ENCODE assay signal across 9 cellular contexts in genomic region chrX:115226929-115227328, GRCh38. TPM values are rescaled to one million over a fixed set of nuclear protein-coding genes. Genes with fewer than 3 reads are reported as not detected.
DNase-seq lines count a peak whose midpoint lies in the region; ATAC-seq and TF ChIP-seq lines count a peak whose summit lies in the region.
"Had no signal": no experiment of that assay in that cellular context is flagged by ENCODE, and none has a peak within 500 bp of the region (broad histone marks: within the 10 kb centered on the region; RNA-seq: fewer than 3 reads in every experiment).

No MANE protein-coding gene starts in this region.

- intact Hi-C loops in HCT116 (cut with micrococcal nuclease): loop anchor here (2.0 to 5.0 kb wide), 2 partner anchors 416 to 465 kb away; no protein-coding TSS in a partner anchor
- intact Hi-C loops in activated T-helper 1 cell treated with anti-CD3 and anti-CD28 coated beads, Interleukin-12 subunit alpha, Interleukin-12 subunit beta, Interleukin-2, Interleukin-4 antibody, amounts not matched to agents 30 ng/mL and 10 ng/mL and 1 ng/mL, durations not matched to agents 14 hours and 24 hours and 36 hours (cut with micrococcal nuclease): no loop called here

- peak; percentile 29 for DNase-seq in COR-L47 (lab: John Stamatoyannopoulos, UW)
- DNase-seq in HCT116 (ENCODE audit: low read depth, low spot score): peak; percentile 34
- peak; percentile 56 for DNase-seq in RKO (ENCODE audit: low spot score)
- peak; percentile 44 for DNase-seq in iPS-NIHi7 (ENCODE audit: extremely low spot score)
- no peak for DNase-seq in effector CD4-positive, alpha-beta T cell
- no peak for DNase-seq in activated T-helper 1 cell treated with anti-CD3 and anti-CD28 coated beads, Interleukin-12 subunit alpha, Interleukin-12 subunit beta, Interleukin-2, Interleukin-4 antibody, amounts not matched to agents 30 ng/mL and 10 ng/mL and 1 ng/mL, durations not matched to agents 14 hours and 24 hours and 36 hours (ENCODE audit: low spot score)
- no peak for DNase-seq in activated CD4-positive, alpha-beta T cell treated with anti-CD3 and anti-CD28 coated beads, Interleukin-2, amount 50 U/mL, for 4 hours
- DNase-seq: activated B cell treated with CpG ODN at 0.5 μM for 24 hours had no signal

- no peaks in the 10 kb centered on the region for H3K27me3 ChIP-seq in HCT116 (ENCODE audit: insufficient read depth, low read length)

- peak; percentile 58 to 88 (median 59) for TF ChIP-seq CTCF in HCT116 (IDR thresholded peaks at IDR 0.05 in 2 of 3, conservative IDR thresholded peaks at IDR 0.05 in 1 of 3; ENCODE audit: borderline replicate concordance in 1 of 3, insufficient read depth in 1 of 3, low read depth in 2 of 3, low read length in 2 of 3)

- H3K9me2 ChIP-seq in HCT116 (ENCODE audit: insufficient read depth): no peaks in the 10 kb centered on the region

- H4K20me1 ChIP-seq in HCT116 (ENCODE audit: insufficient read depth): no peaks in the 10 kb centered on the region

- peaks cover 3% of the 10 kb centered on the region for H3K27me3 Mint-ChIP-seq in activated T-helper 1 cell treated with anti-CD3 and anti-CD28 coated beads, Interleukin-12 subunit alpha, Interleukin-12 subunit beta, Interleukin-2, Interleukin-4 antibody, amounts not matched to agents 30 ng/mL and 10 ng/mL and 1 ng/mL, durations not matched to agents 14 hours and 24 hours and 36 hours (ENCODE audit: insufficient read depth)

- no peaks in the 10 kb centered on the region for H3K36me3 Mint-ChIP-seq in activated T-helper 1 cell treated with anti-CD3 and anti-CD28 coated beads, Interleukin-12 subunit alpha, Interleukin-12 subunit beta, Interleukin-2, Interleukin-4 antibody, amounts not matched to agents 30 ng/mL and 10 ng/mL and 1 ng/mL, durations not matched to agents 14 hours and 24 hours and 36 hours (ENCODE audit: low read depth)

- CTCF ChIA-PET in HCT116 (lab: Charles Lee): interaction anchor here (1.0 to 2.0 kb wide), 4 partner anchors 10 to 464 kb away, joined by 3 to 7 read pairs (median 4); no protein-coding TSS in a partner anchor

- H3K4me1 Mint-ChIP-seq in activated T-helper 1 cell treated with anti-CD3 and anti-CD28 coated beads, Interleukin-12 subunit alpha, Interleukin-12 subunit beta, Interleukin-2, Interleukin-4 antibody, amounts not matched to agents 30 ng/mL and 10 ng/mL and 1 ng/mL, durations not matched to agents 14 hours and 24 hours and 36 hours (ENCODE audit: low read depth): no peaks in the 10 kb centered on the region
- H3K4me1 Mint-ChIP-seq: activated B cell treated with CpG ODN at 0.5 μM for 24 hours had no signal

- no peaks in the 10 kb centered on the region for H3K4me1 ChIP-seq in HCT116 (ENCODE audit: control insufficient read depth in 1 of 2, insufficient read depth in 2 of 2, low read length in 2 of 2)

- ATAC-seq in HCT116 (peak; percentile 99), GM21367 (IDR thresholded peaks at IDR 0.05; ENCODE audit: unreplicated experiment) (no peak)

- no peaks in the 10 kb centered on the region for H3K9me3 ChIP-seq in HCT116 (ENCODE audit: control insufficient read depth in 1 of 2, insufficient read depth in 1 of 2, low read depth in 1 of 2, low read length in 2 of 2)

- no peak overlapping the region for H2AFZ ChIP-seq in HCT116 (ENCODE audit: low read depth, low read length, poor library complexity, severe bottlenecking)

- no peak overlapping the region for H3K27ac Mint-ChIP-seq in activated T-helper 1 cell treated with anti-CD3 and anti-CD28 coated beads, Interleukin-12 subunit alpha, Interleukin-12 subunit beta, Interleukin-2, Interleukin-4 antibody, amounts not matched to agents 30 ng/mL and 10 ng/mL and 1 ng/mL, durations not matched to agents 14 hours and 24 hours and 36 hours
- H3K27ac Mint-ChIP-seq: activated B cell treated with CpG ODN at 0.5 μM for 24 hours had no signal

- no peak overlapping the region for H3K4me3 Mint-ChIP-seq in activated T-helper 1 cell treated with anti-CD3 and anti-CD28 coated beads, Interleukin-12 subunit alpha, Interleukin-12 subunit beta, Interleukin-2, Interleukin-4 antibody, amounts not matched to agents 30 ng/mL and 10 ng/mL and 1 ng/mL, durations not matched to agents 14 hours and 24 hours and 36 hours
- H3K4me3 Mint-ChIP-seq: activated B cell treated with CpG ODN at 0.5 μM for 24 hours had no signal

- POLR2A ChIA-PET in HCT116 (lab: Charles Lee): no interaction called here

- no peaks in the 10 kb centered on the region for H3K79me2 ChIP-seq in HCT116 (ENCODE audit: insufficient read depth, low read length)

- no peak overlapping the region for H3K4me3 ChIP-seq in HCT116 (replicated peaks in 1 of 2; ENCODE audit: low read depth in 1 of 2, low read length in 2 of 2)

- H3K27ac ChIP-seq in HCT116 (ENCODE audit: low read depth, low read length): no peak overlapping the region

- RAD21 ChIA-PET in HCT116 (lab: Charles Lee; ENCODE audit: low non-redundant PET in 1 of 2, low total read pairs in 2 of 2, uncharacterized antibody in 2 of 2, unreplicated experiment in 2 of 2): interaction anchor here in 1 of 2 experiments (0.6 kb wide), 1 partner anchor 57 kb away, joined by 4 read pairs; no protein-coding TSS in a partner anchor

- H3K4me2 ChIP-seq in HCT116 (ENCODE audit: low read length): no peak overlapping the region

- BruUV-seq in HCT116 (replicated peaks; lab: Mats Ljungman, UMichigan): no TSS peak

- no peak for TF ChIP-seq POLR2A in HCT116 (IDR thresholded peaks at IDR 0.05; ENCODE audit: borderline replicate concordance, extremely low read depth, insufficient read depth, insufficient read length)

- no peaks in the 10 kb centered on the region for H3K36me3 ChIP-seq in HCT116 (ENCODE audit: control insufficient read depth in 1 of 2, insufficient read depth in 2 of 2, low read length in 2 of 2)

- H3K9ac ChIP-seq in HCT116 (ENCODE audit: low read length): no peak overlapping the region

- H3K9me3 Mint-ChIP-seq in activated T-helper 1 cell treated with anti-CD3 and anti-CD28 coated beads, Interleukin-12 subunit alpha, Interleukin-12 subunit beta, Interleukin-2, Interleukin-4 antibody, amounts not matched to agents 30 ng/mL and 10 ng/mL and 1 ng/mL, durations not matched to agents 14 hours and 24 hours and 36 hours: no peaks in the 10 kb centered on the region
- H3K9me3 Mint-ChIP-seq: activated B cell treated with CpG ODN at 0.5 μM for 24 hours had no signal

- peak; percentile 69 for TF ChIP-seq RAD21 in HCT116 (IDR thresholded peaks at IDR 0.05; ENCODE audit: low read depth)

TF ChIP-seq in HCT116, 20 proteins besides CTCF, POLR2A, EP300 and RAD21:
- TF ChIP-seq ZFX (IDR thresholded peaks at IDR 0.05): no peak
- no peak for TF ChIP-seq POLR2AphosphoS5 (IDR thresholded peaks at IDR 0.05; ENCODE audit: low read depth, low read length)
- no peak for TF ChIP-seq TCF7L2 (IDR thresholded peaks at IDR 0.05; ENCODE audit: borderline replicate concordance, extremely low read depth, insufficient read depth, insufficient read length)
- TF ChIP-seq CBX3 (IDR thresholded peaks at IDR 0.05; ENCODE audit: low read depth): no peak
- no peak for TF ChIP-seq FOSL1 (IDR thresholded peaks at IDR 0.05; ENCODE audit: low read depth)
- no peak for TF ChIP-seq EZH2phosphoT487 (IDR thresholded peaks at IDR 0.05; ENCODE audit: borderline replicate concordance)
- TF ChIP-seq YY1 (IDR thresholded peaks at IDR 0.05; ENCODE audit: extremely low read depth, insufficient replicate concordance, low read depth, low read length): no peak
TF ChIP-seq in HCT116: peak in this region for 0.

RNA-seq across cellular contexts. Expression of gene LRCH2, which starts 7.0 kb away (rescaled TPM):
- not detected for total RNA-seq in HCT116 (2021; ENCODE audit: unreplicated experiment)
- not detected in 2 replicates for polyA plus RNA-seq in HCT116 (2012)
- total RNA-seq in activated T-helper 1 cell treated with anti-CD3 and anti-CD28 coated beads, Interleukin-12 subunit alpha, Interleukin-12 subunit beta, Interleukin-2, Interleukin-4 antibody, amounts not matched to agents 30 ng/mL and 10 ng/mL and 1 ng/mL, durations not matched to agents 14 hours and 24 hours and 36 hours: not detected in 2 replicates
- total RNA-seq: activated B cell treated with CpG ODN at 0.5 μM for 24 hours had no signal

RNA-seq across cellular contexts. Expression of gene RBMXL3, which starts 37.7 kb away (rescaled TPM):
- not detected for total RNA-seq in HCT116 (2021; ENCODE audit: unreplicated experiment)
- polyA plus RNA-seq in HCT116 (2012): not detected in 2 replicates
- total RNA-seq in activated T-helper 1 cell treated with anti-CD3 and anti-CD28 coated beads, Interleukin-12 subunit alpha, Interleukin-12 subunit beta, Interleukin-2, Interleukin-4 antibody, amounts not matched to agents 30 ng/mL and 10 ng/mL and 1 ng/mL, durations not matched to agents 14 hours and 24 hours and 36 hours: not detected in 2 replicates
- total RNA-seq: activated B cell treated with CpG ODN at 0.5 μM for 24 hours had no signal

Comparison
In these comparisons a context has a peak if more than half of its experiments do, and no peak if none do; other contexts are left out.
1. DNase-seq: peak in COR-L47 (single experiment), HCT116 (single experiment), RKO (single experiment) and iPS-NIHi7 (single experiment); none in effector CD4-positive, alpha-beta T cell (single experiment), activated T-helper 1 cell treated with anti-CD3 and anti-CD28 coated beads, Interleukin-12 subunit alpha, Interleukin-12 subunit beta, Interleukin-2, Interleukin-4 antibody, amounts not matched to agents 30 ng/mL and 10 ng/mL and 1 ng/mL, durations not matched to agents 14 hours and 24 hours and 36 hours (single experiment) and activated CD4-positive, alpha-beta T cell treated with anti-CD3 and anti-CD28 coated beads, Interleukin-2, amount 50 U/mL, for 4 hours (0 of 2).